8 cellular contexts compared by ENCODE assay signal in the genomic region with DNA sequence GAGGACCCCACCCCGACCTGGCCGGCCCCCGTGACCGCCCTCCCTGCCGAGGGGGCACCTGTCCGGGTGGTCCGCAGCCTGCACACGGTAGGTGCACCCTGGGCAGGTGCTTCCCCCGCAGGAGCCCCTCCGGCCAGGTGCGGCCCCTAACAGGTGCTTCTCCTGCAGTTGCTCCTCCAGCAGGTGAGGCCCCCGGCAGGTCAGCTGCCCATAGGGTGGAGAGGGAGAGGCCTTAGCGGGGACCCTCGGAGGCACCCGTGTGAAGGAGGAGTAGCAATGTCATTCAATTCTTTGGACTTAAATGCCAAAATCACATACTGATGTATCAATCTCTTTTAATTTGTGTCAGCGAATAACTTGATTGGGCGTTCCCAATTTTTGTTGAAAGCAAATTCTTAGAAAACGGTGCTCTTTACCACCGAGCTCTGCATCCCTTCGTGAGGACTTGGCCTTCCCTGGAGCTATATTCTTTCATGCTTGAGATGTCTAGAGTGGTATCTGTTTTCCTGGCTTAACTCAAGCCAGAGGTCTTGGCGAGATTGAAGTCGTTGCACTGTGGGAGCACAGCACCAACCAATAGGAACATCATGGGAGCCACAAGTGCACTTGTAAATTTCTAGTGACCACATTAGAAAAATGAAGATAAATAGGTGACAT.
DNase-seq lines count a peak whose midpoint lies in the region; FAIRE-seq and TF ChIP-seq lines count a peak whose summit lies in the region.

No MANE protein-coding gene starts in this region.

- FAIRE-seq in RCC 7860 (lab: Jason Lieb, UNC), result no peak

- peak overlapping the region; percentile 81 for H3K4me2 ChIP-seq in OCI-LY3 (ENCODE audit: low read length)

- H3K9me3 Mint-ChIP-seq in nephron, result peaks cover 3% of the 10 kb centered on the region

- H3K9ac ChIP-seq in OCI-LY3 (ENCODE audit: low read length) (peak overlapping the region; percentile 86), duodenal mucosa (ENCODE audit: low read depth in 1 of 2, low read length in 2 of 2) (peak overlapping the region; percentile 79 to 89)

- H3K4me3 Mint-ChIP-seq in nephron, result peak overlapping the region; percentile 75 to 87 (median 86)

- no peaks in the 10 kb centered on the region for H3K27me3 ChIP-seq in OCI-LY3 (ENCODE audit: low read depth, low read length)
- no peaks in the 10 kb centered on the region for H3K27me3 ChIP-seq in duodenal mucosa (ENCODE audit: control insufficient read depth in 1 of 2, insufficient read depth in 2 of 2, low read length in 2 of 2)

- H3K36me3 Mint-ChIP-seq in nephron (ENCODE audit: low read depth), result peaks cover 8% of the 10 kb centered on the region

- TF ChIP-seq CTCF in OCI-LY3 (IDR thresholded peaks at IDR 0.05; ENCODE audit: low read depth, low read length) (no peak), nephron (IDR thresholded peaks at IDR 0.05; ENCODE audit: unreplicated experiment in 3 of 3) (no peak)

- no peaks in the 10 kb centered on the region for H4K20me1 ChIP-seq in OCI-LY3 (ENCODE audit: insufficient read depth, low read length)

- H3K4me1 ChIP-seq in OCI-LY3 (ENCODE audit: low read length) (peaks cover 21% of the 10 kb centered on the region), duodenal mucosa (ENCODE audit: control insufficient read depth in 1 of 2, insufficient read depth in 2 of 2, low read length in 2 of 2) (peaks cover 15% of the 10 kb centered on the region in 2 donors)

- H2AFZ ChIP-seq in OCI-LY3 (ENCODE audit: low read depth, low read length), result peak overlapping the region; percentile 51; the same call in 1 of the 2 replicates

- H3K27me3 Mint-ChIP-seq in nephron (ENCODE audit: low read depth), result peaks cover 1% of the 10 kb centered on the region

- peak; percentile 25 for DNase-seq in stimulated activated CD4-positive, alpha-beta T cell treated with anti-CD3 and anti-CD28 coated beads, Interleukin-15, amount 100 ng/mL, for 24 hours
- DNase-seq in stimulated activated CD4-positive, alpha-beta T cell treated with anti-CD3 and anti-CD28 coated beads, Interleukin-2, amount 100 ng/mL, for 24 hours, result no peak
- no peak for DNase-seq in RCC 7860 (ENCODE audit: low spot score)
- no peak for DNase-seq in NCI-H187 treated with DMSO at 0.1 percent for 48 hours (lab: John Stamatoyannopoulos, UW)
- DNase-seq in AG08395 (ENCODE audit: low spot score), result no peak

- H3K4me1 Mint-ChIP-seq in nephron, result peaks cover 22% of the 10 kb centered on the region

- H3K27ac ChIP-seq in OCI-LY3 (ENCODE audit: low read length) (peak overlapping the region; percentile 40), duodenal mucosa (ENCODE audit: low read depth, low read length) (peak overlapping the region; percentile 81)

- peaks cover 48% of the 10 kb centered on the region for H3K79me2 ChIP-seq in OCI-LY3 (ENCODE audit: low read length)

- H3K36me3 ChIP-seq in OCI-LY3 (replicated peaks; ENCODE audit: low read depth, low read length) (peaks cover 21% of the 10 kb centered on the region), duodenal mucosa (ENCODE audit: control insufficient read depth in 1 of 2, insufficient read depth in 2 of 2, low read length in 2 of 2) (no peaks in the 10 kb centered on the region)

- H3K9me3 ChIP-seq in OCI-LY3 (ENCODE audit: insufficient read depth, low read length) (0 out of 2 replicates have a peak, but pooled peaks cover 5% of the 10 kb centered on the region), duodenal mucosa (ENCODE audit: control insufficient read depth in 1 of 2, low read length in 2 of 2) (peaks cover 0 to 5% of the 10 kb centered on the region in 2 donors)

- H3K27ac Mint-ChIP-seq in nephron, result peak overlapping the region; percentile 63 to 80 (median 65)

- H3K4me3 ChIP-seq in OCI-LY3 (ENCODE audit: low read length), result peak overlapping the region; percentile 93
- H3K4me3 ChIP-seq in duodenal mucosa (ENCODE audit: low read depth in 1 of 2, low read length in 2 of 2), result peak overlapping the region; percentile 91 to 93
